Comparison of ENCODE assay signal across 24 cellular contexts in genomic region chr12:28742791-28743190, GRCh38.
DNase-seq lines count a peak whose midpoint lies in the region; ATAC-seq and TF ChIP-seq lines count a peak whose summit lies in the region.
"Had no signal": no experiment of that assay in that cellular context is flagged by ENCODE, and none has a peak within 500 bp of the region (broad histone marks: within the 10 kb centered on the region; RNA-seq: fewer than 3 reads in every experiment).

No MANE protein-coding gene starts in this region.

- H3K27ac Mint-ChIP-seq in HFFc6, result no peak overlapping the region
- H3K27ac Mint-ChIP-seq: activated naive CD4-positive, alpha-beta T cell treated with anti-CD3 and anti-CD28 coated beads for 36 hours; activated T-cell treated with anti-CD3 and anti-CD28 coated beads, Interleukin-2, amount 50 U/mL, for 24 hours; endodermal cell had no signal

- TF ChIP-seq CTCF in SK-N-SH (IDR thresholded peaks at IDR 0.05) (no peak), foreskin keratinocyte (conservative IDR thresholded peaks at IDR 0.05) (no peak), smooth muscle cell (IDR thresholded peaks at IDR 0.05; ENCODE audit: borderline replicate concordance, insufficient read depth, poor library complexity, severe bottlenecking) (no peak), HFFc6 (IDR thresholded peaks at IDR 0.05) (no peak)

- no peaks in the 10 kb centered on the region for H3K9me2 ChIP-seq in SK-N-SH

- H3K4me3 Mint-ChIP-seq in HFFc6, result no peak overlapping the region
- H3K4me3 Mint-ChIP-seq: activated naive CD4-positive, alpha-beta T cell treated with anti-CD3 and anti-CD28 coated beads for 36 hours; activated T-cell treated with anti-CD3 and anti-CD28 coated beads, Interleukin-2, amount 50 U/mL, for 24 hours; endodermal cell had no signal

- TF ChIP-seq EP300 in SK-N-SH (IDR thresholded peaks at IDR 0.05; ENCODE audit: borderline replicate concordance in 1 of 2, low read depth in 1 of 2, low read length in 1 of 2), result no peak

- no peak overlapping the region for H3K27ac ChIP-seq in SK-N-SH (ENCODE audit: low read depth in 2 of 2, low read length in 1 of 2)
- no peak overlapping the region for H3K27ac ChIP-seq in foreskin keratinocyte
- H3K27ac ChIP-seq in smooth muscle cell (ENCODE audit: low read depth), result peak overlapping the region; percentile 47
- H3K27ac ChIP-seq: 22Rv1, lower lobe of right lung, uterus had no signal

- H3K9me3 Mint-ChIP-seq in HFFc6, result no peaks in the 10 kb centered on the region; the same call in 1 of the 2 replicates
- H3K9me3 Mint-ChIP-seq: activated naive CD4-positive, alpha-beta T cell treated with anti-CD3 and anti-CD28 coated beads for 36 hours; activated T-cell treated with anti-CD3 and anti-CD28 coated beads, Interleukin-2, amount 50 U/mL, for 24 hours had no signal

- POLR2A ChIA-PET in SK-N-SH (lab: Yijun Ruan, JAX), result no interaction called here

- H3K9ac ChIP-seq in SK-N-SH (no peak overlapping the region), smooth muscle cell (ENCODE audit: low read depth) (no peak overlapping the region)

- peak overlapping the region; percentile 10; the same call in 1 of the 2 replicates for H2AFZ ChIP-seq in SK-N-SH (ENCODE audit: low read depth)
- peak overlapping the region; percentile 83 for H2AFZ ChIP-seq in smooth muscle cell (ENCODE audit: low read depth)

- TF ChIP-seq RAD21 in SK-N-SH (IDR thresholded peaks at IDR 0.05; ENCODE audit: low read length), result no peak

- ATAC-seq in SK-N-SH treated with all-trans-retinoic acid at 6 μM for 48 hours (no peak), foreskin keratinocyte (peak; percentile 48)
- ATAC-seq: HCT116, HepG2, lower lobe of right lung, Right ventricle myocardium inferior had no signal

- H3K36me3 Mint-ChIP-seq in HFFc6 (ENCODE audit: low read depth), result no peaks in the 10 kb centered on the region

- H3K4me2 ChIP-seq in SK-N-SH (no peak overlapping the region), smooth muscle cell (no peak overlapping the region)

- H3K4me1 Mint-ChIP-seq in HFFc6 (ENCODE audit: low read depth), result no peaks in the 10 kb centered on the region
- H3K4me1 Mint-ChIP-seq: endodermal cell had no signal

- H3K4me1 ChIP-seq in SK-N-SH (ENCODE audit: control insufficient read depth in 1 of 2, insufficient read depth in 2 of 2, low read depth in 1 of 2, low read length in 1 of 2), result no peaks in the 10 kb centered on the region
- H3K4me1 ChIP-seq in foreskin keratinocyte, result no peaks in the 10 kb centered on the region
- H3K4me1 ChIP-seq in smooth muscle cell (ENCODE audit: low read depth), result no peaks in the 10 kb centered on the region
- H3K4me1 ChIP-seq: lower lobe of right lung, uterus had no signal

- H3K79me2 ChIP-seq in SK-N-SH (ENCODE audit: insufficient read depth) (no peaks in the 10 kb centered on the region), smooth muscle cell (ENCODE audit: low read depth) (no peaks in the 10 kb centered on the region)

- CTCF ChIA-PET in SK-N-SH (lab: Yijun Ruan, JAX), result no interaction called here

- H3K27me3 ChIP-seq in SK-N-SH (ENCODE audit: insufficient read depth), result no peaks in the 10 kb centered on the region
- no peaks in the 10 kb centered on the region for H3K27me3 ChIP-seq in foreskin keratinocyte
- H3K27me3 ChIP-seq in smooth muscle cell (ENCODE audit: low read depth), result no peaks in the 10 kb centered on the region
- H3K27me3 ChIP-seq: uterus had no signal

- no peaks in the 10 kb centered on the region; the same call in 1 of the 2 replicates for H3K27me3 Mint-ChIP-seq in HFFc6 (ENCODE audit: insufficient read depth)
- H3K27me3 Mint-ChIP-seq: activated T-cell treated with anti-CD3 and anti-CD28 coated beads, Interleukin-2, amount 50 U/mL, for 24 hours had no signal

- no peak for DNase-seq in SK-N-SH
- DNase-seq in amniotic epithelial cell (ENCODE audit: low read depth), result peak; percentile 24
- peak in 1 of 2 donors; percentile 20 for DNase-seq in foreskin keratinocyte
- DNase-seq in smooth muscle cell (lab: John Stamatoyannopoulos, UW; ENCODE audit: unreplicated experiment), result no peak
- no peak for DNase-seq in erythroblast (lab: John Stamatoyannopoulos, UW)
- no peak for DNase-seq in OCI-M2 (lab: John Stamatoyannopoulos, UW; ENCODE audit: unreplicated experiment)
- no peak for DNase-seq in HFFc6
- DNase-seq: activated CD4-positive, alpha-beta T cell treated with anti-CD3 and anti-CD28 coated beads for 1 hour; activated naive CD4-positive, alpha-beta T cell treated with anti-CD3 and anti-CD28 coated beads for 36 hours; activated T-cell treated with anti-CD3 and anti-CD28 coated beads, Interleukin-2, amount 50 U/mL, for 24 hours; aorta; C1 segment of cervical spinal cord; endodermal cell; lower lobe of right lung; NCI-H1417; NCI-H524; occipital lobe; retina; uterus had no signal

- H3K36me3 ChIP-seq in SK-N-SH (replicated peaks in 1 of 2; ENCODE audit: control insufficient read depth in 1 of 2, insufficient read depth in 2 of 2, low read length in 1 of 2), result no peaks in the 10 kb centered on the region
- no peaks in the 10 kb centered on the region for H3K36me3 ChIP-seq in smooth muscle cell (ENCODE audit: low read depth)
- H3K36me3 ChIP-seq: lower lobe of right lung, uterus had no signal

- H3F3A ChIP-seq in SK-N-SH (replicated peaks; ENCODE audit: insufficient read depth), result no peaks in the 10 kb centered on the region
- no peaks in the 10 kb centered on the region for H3F3A ChIP-seq in smooth muscle cell (ENCODE audit: low read depth)

- no peak overlapping the region for H3K4me3 ChIP-seq in SK-N-SH (ENCODE audit: low read depth in 2 of 2, low read length in 1 of 2)
- H3K4me3 ChIP-seq in smooth muscle cell, result no peak overlapping the region
- H3K4me3 ChIP-seq: lower lobe of right lung, uterus had no signal

- H3K9me3 ChIP-seq in SK-N-SH (no peaks in the 10 kb centered on the region), smooth muscle cell (replicated peaks; ENCODE audit: low read depth) (no peaks in the 10 kb centered on the region)
- H3K9me3 ChIP-seq: lower lobe of right lung had no signal

- no peak for TF ChIP-seq POLR2A in erythroblast (IDR thresholded peaks at IDR 0.05; ENCODE audit: low read length)

- H4K20me1 ChIP-seq in SK-N-SH (ENCODE audit: insufficient read depth), result no peaks in the 10 kb centered on the region
- H4K20me1 ChIP-seq in smooth muscle cell (ENCODE audit: low read depth), result no peaks in the 10 kb centered on the region

TF ChIP-seq in SK-N-SH, 30 proteins besides CTCF, POLR2A, EP300 and RAD21:
- no peak for TF ChIP-seq POLR2AphosphoS5 (IDR thresholded peaks at IDR 0.05; ENCODE audit: low read depth, low read length)
- TF ChIP-seq CHD2 (IDR thresholded peaks at IDR 0.05; ENCODE audit: low read length, partially characterized antibody), result no peak
- TF ChIP-seq USF1 (IDR thresholded peaks at IDR 0.05; ENCODE audit: borderline replicate concordance, low read depth), result no peak
- no peak for TF ChIP-seq MEF2A (IDR thresholded peaks at IDR 0.05; ENCODE audit: borderline replicate concordance, low read depth)
- TF ChIP-seq FOXJ3 (CRISPR knock-in tag; IDR thresholded peaks at IDR 0.05), result no peak
- TF ChIP-seq FOXM1 (IDR thresholded peaks at IDR 0.05; ENCODE audit: low read depth), result no peak
- TF ChIP-seq YY1 (IDR thresholded peaks at IDR 0.05; ENCODE audit: low read depth), result no peak
- no peak for TF ChIP-seq SIN3A (IDR thresholded peaks at IDR 0.05; ENCODE audit: borderline replicate concordance, low read depth, low read length)
- no peak for TF ChIP-seq SMC3 (IDR thresholded peaks at IDR 0.05; ENCODE audit: low read depth, low read length)
TF ChIP-seq in SK-N-SH: peak in this region for 0.

TF ChIP-seq in SK-N-SH treated with all-trans-retinoic acid at 6 μM for 48 hours, 23 proteins besides CTCF, POLR2A, EP300 and RAD21 (continues in another document):
- TF ChIP-seq TCF4 (CRISPR knock-in tag; IDR thresholded peaks at IDR 0.05; ENCODE audit: borderline replicate concordance) (no peak), ZFP3 (CRISPR knock-in tag; IDR thresholded peaks at IDR 0.05) (no peak), OSR1 (CRISPR knock-in tag; IDR thresholded peaks at IDR 0.05) (no peak), TOX (CRISPR knock-in tag; IDR thresholded peaks at IDR 0.05; ENCODE audit: borderline replicate concordance) (no peak), CSDC2 (CRISPR knock-in tag; IDR thresholded peaks at IDR 0.05) (no peak), POU6F1 (CRISPR knock-in tag; IDR thresholded peaks at IDR 0.05; ENCODE audit: borderline replicate concordance, low read depth) (no peak), PPARA (CRISPR knock-in tag; IDR thresholded peaks at IDR 0.05; ENCODE audit: borderline replicate concordance) (no peak), ZFP30 (CRISPR knock-in tag; IDR thresholded peaks at IDR 0.05) (no peak), PATZ1 (CRISPR knock-in tag; IDR thresholded peaks at IDR 0.05; ENCODE audit: borderline replicate concordance) (no peak)
